Comparison of ENCODE assay signal across 8 cellular contexts in the genomic region with DNA sequence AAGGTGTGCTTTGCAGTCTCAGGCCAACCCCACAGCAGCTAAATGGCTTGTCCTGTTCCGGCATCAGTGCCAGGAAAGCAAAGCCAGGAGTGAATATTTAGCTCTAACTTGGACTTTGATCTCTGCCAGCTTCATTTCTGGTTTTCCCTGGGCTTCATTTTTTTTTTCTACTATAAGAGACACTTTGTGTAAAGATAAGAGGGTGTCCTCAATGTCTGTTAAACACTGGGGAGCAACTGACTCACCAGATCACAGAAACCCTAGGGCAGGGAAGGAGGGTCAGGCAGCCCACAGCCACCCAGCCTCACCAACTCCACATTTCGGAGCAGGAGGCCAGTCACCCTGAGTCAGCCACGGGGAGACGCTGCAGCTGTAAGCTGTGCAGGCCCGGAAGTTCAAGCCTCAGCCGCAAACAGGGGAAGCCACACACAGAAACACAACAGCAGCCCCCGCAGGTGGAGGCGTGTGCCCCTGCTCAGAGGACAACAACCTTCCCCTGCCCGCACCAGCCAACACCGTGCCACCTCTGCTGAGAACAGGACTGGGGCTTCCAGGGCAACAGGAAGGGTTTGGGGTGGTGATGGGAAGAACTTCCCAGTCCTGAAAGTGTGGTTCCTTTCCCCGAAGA. TPM values are rescaled to one million over a fixed set of nuclear protein-coding genes. Genes with fewer than 3 reads are reported as not detected.
DNase-seq lines count a peak whose midpoint lies in the region; ATAC-seq, FAIRE-seq and TF ChIP-seq lines count a peak whose summit lies in the region.

No MANE protein-coding gene starts in this region.

- peak overlapping the region; percentile 99 for H2AK5ac ChIP-seq in IMR-90 (ENCODE audit: low read depth, low read length)

- ATAC-seq in GM19463 (IDR thresholded peaks at IDR 0.05; ENCODE audit: unreplicated experiment) (peak; percentile 77), IMR-90 (ENCODE audit: low read depth) (peak; percentile 30), HepG2 (peak; percentile 74), GM18519 (IDR thresholded peaks at IDR 0.05; ENCODE audit: low FRiP score, unreplicated experiment) (no peak)

- no peaks in the 10 kb centered on the region for H3K9me3 ChIP-seq in CD8-positive, alpha-beta memory T cell (ENCODE audit: low read length)
- H3K9me3 ChIP-seq in IMR-90 (ENCODE audit: control insufficient read depth, insufficient read depth, low read length) (no peaks in the 10 kb centered on the region), HepG2 (ENCODE audit: low read length) (no peaks in the 10 kb centered on the region)

- in situ Hi-C loops in IMR-90 (cut with MboI; ENCODE audit: low sequenced_read_pairs) (loop anchor here (5.0 to 10.0 kb wide), 2 partner anchors 37 to 209 kb away; no protein-coding TSS in a partner anchor), HepG2 (cut with HindIII; ENCODE audit: extremely low pct_ligation_motif_present, low pct_unique_long_range_greater_than_20kb) (loop anchor here (5.0 kb wide), 1 partner anchor 37 kb away; no protein-coding TSS in a partner anchor)

- H2BK15ac ChIP-seq in IMR-90 (ENCODE audit: low read depth, low read length): peak overlapping the region; percentile 70; the same call in 2 of the 3 replicates

- H2AK9ac ChIP-seq in IMR-90 (replicated peaks; ENCODE audit: low read depth, low read length, poor library complexity): peak overlapping the region; percentile 99

- peaks cover 80% of the 10 kb centered on the region for H3K4me1 ChIP-seq in CD8-positive, alpha-beta memory T cell (ENCODE audit: insufficient read depth, low read length)
- H3K4me1 ChIP-seq in IMR-90 (ENCODE audit: control insufficient read depth, insufficient read depth, low read length) (peaks cover 64% of the 10 kb centered on the region), HepG2 (ENCODE audit: insufficient read depth, low read length) (peaks cover 62% of the 10 kb centered on the region)

- H3K4me3 Mint-ChIP-seq in CD8-positive, alpha-beta memory T cell: no peak overlapping the region
- H3K4me3 Mint-ChIP-seq in chondrocyte (ENCODE audit: unreplicated experiment): no peak overlapping the region

- peaks cover 54% of the 10 kb centered on the region for H3K79me2 ChIP-seq in HepG2 (ENCODE audit: insufficient read depth, low read length)

- peak overlapping the region; percentile 95 for H3K23ac ChIP-seq in IMR-90 (ENCODE audit: low read depth, low read length)

- intact Hi-C loops in IMR-90 (cut with micrococcal nuclease): loop anchor here (1.0 to 2.0 kb wide), 4 partner anchors 37 to 197 kb away; partner anchors contain the start of gene LTBR
- intact Hi-C loops in HepG2 (cut with micrococcal nuclease; ENCODE audit: unreplicated experiment): loop anchor here (1.0 to 10.0 kb wide), 4 partner anchors 9 to 129 kb away; no protein-coding TSS in a partner anchor

- peaks cover 11 to 49% (median 45%) of the 10 kb centered on the region in 3 donors for H3K4me1 Mint-ChIP-seq in CD8-positive, alpha-beta memory T cell
- peaks cover 4% of the 10 kb centered on the region for H3K4me1 Mint-ChIP-seq in chondrocyte (ENCODE audit: low read depth)

- peak overlapping the region; percentile 46 for H2AFZ ChIP-seq in IMR-90 (replicated peaks; ENCODE audit: low read length, poor library complexity)
- no peak overlapping the region for H2AFZ ChIP-seq in HepG2 (ENCODE audit: low read length)

- peak overlapping the region; percentile 95 for H2BK5ac ChIP-seq in IMR-90 (ENCODE audit: low read depth, low read length, poor library complexity, severe bottlenecking)

- no peaks in the 10 kb centered on the region for H3K27me3 ChIP-seq in CD8-positive, alpha-beta memory T cell (ENCODE audit: insufficient read depth, low read length, poor library complexity, severe bottlenecking)
- H3K27me3 ChIP-seq in IMR-90 (ENCODE audit: control insufficient read depth, insufficient read depth, low read length): no peaks in the 10 kb centered on the region
- no peaks in the 10 kb centered on the region; a peak in 1 of 5 replicates for H3K27me3 ChIP-seq in HepG2 (ENCODE audit: control insufficient read depth in 1 of 2, insufficient read depth in 2 of 2, low read length in 2 of 2)

- H3K9me3 Mint-ChIP-seq in CD8-positive, alpha-beta memory T cell: no peaks in the 10 kb centered on the region
- H3K9me3 Mint-ChIP-seq in chondrocyte (ENCODE audit: low read depth): no peaks in the 10 kb centered on the region

- H4K5ac ChIP-seq in IMR-90 (ENCODE audit: low read depth, low read length): peak overlapping the region; percentile 74

- peak; percentile 67 for TF ChIP-seq RAD21 in IMR-90 (IDR thresholded peaks at IDR 0.05; ENCODE audit: low read length)
- peak; percentile 84 for TF ChIP-seq RAD21 in HepG2 (CRISPR knock-in tag; IDR thresholded peaks at IDR 0.05)

- peak overlapping the region; percentile 98 for H3K14ac ChIP-seq in IMR-90 (replicated peaks; ENCODE audit: low read depth, low read length)

- H3K9me1 ChIP-seq in IMR-90 (ENCODE audit: insufficient read depth, low read length): peaks cover 39% of the 10 kb centered on the region

- TF ChIP-seq POLR2A in IMR-90 (IDR thresholded peaks at IDR 0.05; ENCODE audit: low read depth, low read length) (peak; percentile 64), HepG2 (IDR thresholded peaks at IDR 0.05; ENCODE audit: insufficient read depth in 1 of 2, low read depth in 2 of 2, low read length in 2 of 2) (no peak; a peak in 2 of 4 replicates)

- TF ChIP-seq EP300 in HepG2 (IDR thresholded peaks at IDR 0.05; ENCODE audit: low read depth in 2 of 2, low read length in 2 of 2) (peak in 1 of 2 experiments; percentile 5; a peak in 1 of 4 replicates), HepG2 (CRISPR knock-in tag; IDR thresholded peaks at IDR 0.05; ENCODE audit: borderline replicate concordance) (peak; percentile 22; the same call in 1 of the 2 replicates)

- peaks cover 0 to 4% of the 10 kb centered on the region in 2 donors for H3K27me3 Mint-ChIP-seq in CD8-positive, alpha-beta memory T cell
- H3K27me3 Mint-ChIP-seq in chondrocyte (ENCODE audit: low read depth): no peaks in the 10 kb centered on the region

- CTCF ChIA-PET in CD8-positive, alpha-beta memory T cell (lab: Charles Lee): interaction anchor here (0.6 to 6.6 kb wide), 32 partner anchors 8 to 535 kb away, joined by 3 to 106 read pairs (median 4); partner anchors contain the start of genes CD27, MRPL51, TAPBPL and VAMP1
- CTCF ChIA-PET in IMR-90 (lab: Yijun Ruan, JAX) (interaction anchor here (0.6 to 1.2 kb wide), 7 partner anchors 29 to 149 kb away, joined by 3 to 5 read pairs (median 3); partner anchors contain the start of genes LTBR and SCNN1A), HepG2 (lab: Yijun Ruan, JAX; ENCODE audit: low intra/inter-chr PET ratio, low total read pairs) (interaction anchor here (0.7 to 1.6 kb wide), 3 partner anchors 28 to 36 kb away, joined by 3 to 4 read pairs (median 3); no protein-coding TSS in a partner anchor)

- peak overlapping the region; percentile 80 for H3K27ac ChIP-seq in CD8-positive, alpha-beta memory T cell (ENCODE audit: low read depth, low read length)
- peak overlapping the region; percentile 94 for H3K27ac ChIP-seq in IMR-90 (ENCODE audit: insufficient read depth, low read length)
- H3K27ac ChIP-seq in HepG2 (ENCODE audit: extremely low read length, insufficient read depth, low read length): peak overlapping the region; percentile 97

- POLR2A ChIA-PET in CD8-positive, alpha-beta memory T cell (lab: Charles Lee): interaction anchor here (0.5 to 4.3 kb wide), 13 partner anchors 10 to 200 kb away, joined by 3 to 34 read pairs (median 6); partner anchors contain the start of genes GAPDH, MRPL51 and VAMP1
- POLR2A ChIA-PET in IMR-90 (lab: Charles Lee; ENCODE audit: unreplicated experiment): interaction anchor here (0.6 to 1.6 kb wide), 10 partner anchors 10 to 199 kb away, joined by 3 to 14 read pairs (median 4); partner anchors contain the start of genes GAPDH and VAMP1
- POLR2A ChIA-PET in HepG2 (lab: Yijun Ruan, JAX): interaction anchor here (0.7 to 11.0 kb wide), 39 partner anchors 9 to 593 kb away, joined by 3 to 278 read pairs (median 9); partner anchors contain the start of genes COPS7A, GAPDH, LTBR and MRPL51

- H4K20me1 ChIP-seq in IMR-90 (ENCODE audit: insufficient read depth, low read length) (peaks cover 91% of the 10 kb centered on the region), HepG2 (ENCODE audit: insufficient read depth, low read length) (no peaks in the 10 kb centered on the region; the same call in 1 of the 2 replicates)

- peak overlapping the region; percentile 93 for H2BK20ac ChIP-seq in IMR-90 (ENCODE audit: low read depth, low read length)

- no CpG with 5 or more reads among the region's 11 CpGs for WGBS in IMR-90 (ENCODE audit: extremely low coverage in 2 of 2, insufficient read length in 1 of 2), 2 experiments
- WGBS in HepG2 (ENCODE audit: low lambda C conversion rate): 5% methylated on average over 6 of the region's 11 CpGs

- H3K4ac ChIP-seq in IMR-90 (ENCODE audit: low read depth, low read length): peak overlapping the region; percentile 99

- H3K56ac ChIP-seq in IMR-90 (ENCODE audit: extremely low read depth, insufficient read depth, low read length): peak overlapping the region; percentile 96

- H3K36me3 Mint-ChIP-seq in CD8-positive, alpha-beta memory T cell: peaks cover 8 to 47% (median 20%) of the 10 kb centered on the region in 3 donors
- peaks cover 22% of the 10 kb centered on the region for H3K36me3 Mint-ChIP-seq in chondrocyte (ENCODE audit: low read depth)

- H3K9ac ChIP-seq in IMR-90 (ENCODE audit: low read depth, low read length) (peak overlapping the region; percentile 71), HepG2 (ENCODE audit: insufficient read depth, low read depth, low read length) (peak overlapping the region; percentile 95)

- peak; percentile 77 to 92 (median 86) for DNase-seq in CD8-positive, alpha-beta memory T cell
- DNase-seq in IMR-90 (peak; percentile 88), chondrocyte (ENCODE audit: low spot score) (peak; percentile 92), HepG2 (ENCODE audit: low spot score) (peak; percentile 90)
- DNase-seq in activated CD4-positive, CD25-positive, alpha-beta regulatory T cell (lab: John Stamatoyannopoulos, UW): peak; percentile 57 to 66 (median 65)
- peak; percentile 76 to 89 (median 78) for DNase-seq in stimulated activated CD4-positive, alpha-beta T cell treated with anti-CD3 and anti-CD28 coated beads, TNF-alpha, amount 100 ng/mL, for 24 hours (ENCODE audit: low read depth in 3 of 3)

- peak; percentile 72 for FAIRE-seq in HepG2 (lab: Jason Lieb, UNC)

- peaks cover 16 to 84% of the 10 kb centered on the region in 2 experiments for H3K79me1 ChIP-seq in IMR-90 (ENCODE audit: low read depth in 1 of 2, low read length in 2 of 2)

- peak overlapping the region; percentile 70 for H3K4me2 ChIP-seq in IMR-90 (ENCODE audit: low read depth, low read length)
- H3K4me2 ChIP-seq in HepG2 (ENCODE audit: low read depth, low read length): peak overlapping the region; percentile 96

- peak overlapping the region; percentile 91 for H3K4me3 ChIP-seq in CD8-positive, alpha-beta memory T cell (ENCODE audit: low read length)
- H3K4me3 ChIP-seq in IMR-90 (ENCODE audit: insufficient read depth, low read depth, low read length): peak overlapping the region; percentile 15
- peak overlapping the region; percentile 29 to 99 (median 41); a peak in 5 of 6 replicates for H3K4me3 ChIP-seq in HepG2 (replicated peaks in 1 of 3; ENCODE audit: insufficient read depth in 1 of 3, low read depth in 2 of 3, low read length in 3 of 3)

- peak overlapping the region; percentile 80 for H3K18ac ChIP-seq in IMR-90 (ENCODE audit: low read depth, low read length)

- H2BK120ac ChIP-seq in IMR-90 (ENCODE audit: low read depth, low read length): peak overlapping the region; percentile 98

- dilution Hi-C loops in IMR-90 (cut with HindIII; ENCODE audit: low sequenced_read_pairs, unreplicated experiment): no loop called here

- peak overlapping the region; percentile 61 to 94 for H4K8ac ChIP-seq in IMR-90 (ENCODE audit: low read depth in 2 of 2, low read length in 2 of 2)

- peak; percentile 69 for TF ChIP-seq CTCF in IMR-90 (conservative IDR thresholded peaks at IDR 0.05; ENCODE audit: low read depth, low read length)
- TF ChIP-seq CTCF in chondrocyte (IDR thresholded peaks at IDR 0.05): peak; percentile 77
- TF ChIP-seq CTCF in HepG2 (CRISPR knock-in tag; IDR thresholded peaks at IDR 0.05): peak; percentile 92

- H3K27ac Mint-ChIP-seq in CD8-positive, alpha-beta memory T cell: peak overlapping the region in 1 of 8 donors; percentile 79
- no peak overlapping the region for H3K27ac Mint-ChIP-seq in chondrocyte (ENCODE audit: unreplicated experiment)

- peaks cover 40% of the 10 kb centered on the region for H3K36me3 ChIP-seq in CD8-positive, alpha-beta memory T cell (ENCODE audit: insufficient read depth, low read length)
- peaks cover 50% of the 10 kb centered on the region for H3K36me3 ChIP-seq in IMR-90 (ENCODE audit: control insufficient read depth, insufficient read depth, low read length)
- peaks cover 19 to 36% of the 10 kb centered on the region in 2 experiments; a peak in 4 of 5 replicates for H3K36me3 ChIP-seq in HepG2 (replicated peaks in 1 of 2; ENCODE audit: control insufficient read depth in 1 of 2, insufficient read depth in 2 of 2, low read length in 2 of 2)

- H4K91ac ChIP-seq in IMR-90 (ENCODE audit: insufficient read depth, low read depth, low read length): peak overlapping the region; percentile 99

- no TSS peak for BruUV-seq in IMR-90 (replicated peaks; lab: Mats Ljungman, UMichigan)
- BruUV-seq in HepG2 (replicated peaks; lab: Mats Ljungman, UMichigan): no TSS peak

RNA-seq across cellular contexts. Expression of gene TNFRSF1A, which starts 6.3 kb away (rescaled TPM):
- 10 to 100 TPM; 62.1 to 62.9 TPM for total RNA-seq in CD8-positive, alpha-beta memory T cell
- 57.1 TPM for polyA plus RNA-seq in CD8-positive, alpha-beta memory T cell
- total RNA-seq in IMR-90 (2012; rRNA removed): 79.6 and 86.7 TPM in 2 replicates
- 136 and 138 TPM in 2 replicates for polyA plus RNA-seq in IMR-90 (2012; rRNA removed)
- polyA plus RNA-seq in IMR-90 (2012; cell fraction: cytosol; rRNA removed): 105 and 167 TPM in 2 replicates
- polyA plus RNA-seq in IMR-90 (2012; cell fraction: nucleus; rRNA removed; ENCODE audit: low replicate concordance): 102 and 107 TPM in 2 replicates
- 88.5 to 128 TPM (median 127 TPM) in 3 replicates for total RNA-seq in chondrocyte
- total RNA-seq in HepG2 (2016; rRNA removed; fragmentation: Illumina TruSeq; extraction: Trizol): 21.9 and 41.5 TPM in 2 replicates
- 16.3 and 18.0 TPM in 2 replicates for total RNA-seq in HepG2 (2016; cell fraction: cytosol; rRNA removed; fragmentation: Illumina TruSeq; extraction: Trizol; ENCODE audit: low read depth)
- total RNA-seq in HepG2 (2016; cell fraction: insoluble cytoplasmic fraction; rRNA removed; fragmentation: Illumina TruSeq; extraction: Trizol): 28.8 and 36.5 TPM in 2 replicates
- total RNA-seq in HepG2 (2016; cell fraction: membrane; rRNA removed; fragmentation: Illumina TruSeq; extraction: Trizol): 19.8 and 22.3 TPM in 2 replicates
- 36.8 and 40.7 TPM in 2 replicates for total RNA-seq in HepG2 (2016; cell fraction: nucleus; rRNA removed; fragmentation: Illumina TruSeq; extraction: Trizol)
- 41.4 and 61.2 TPM in 2 replicates for polyA plus RNA-seq in HepG2 (2011; rRNA removed)
- polyA plus RNA-seq in HepG2 (2011; cell fraction: cytosol; rRNA removed): 53.0 and 53.4 TPM in 2 replicates
- polyA plus RNA-seq in HepG2 (2011; cell fraction: nucleus; rRNA removed): 67.2 and 67.4 TPM in 2 replicates
- polyA plus RNA-seq in HepG2 (2012): 40.9 and 56.2 TPM in 2 replicates
- 5.2 and 6.8 TPM in 2 replicates for polyA plus RNA-seq in HepG2 (2016; cell fraction: cytosol; fragmentation: Illumina TruSeq; extraction: Trizol; ENCODE audit: low read depth)
- 31.8 and 38.4 TPM in 2 replicates for polyA plus RNA-seq in HepG2 (2016; cell fraction: insoluble cytoplasmic fraction; fragmentation: Illumina TruSeq; extraction: Trizol; ENCODE audit: low read depth)
- polyA plus RNA-seq in HepG2 (2016; cell fraction: membrane; fragmentation: Illumina TruSeq; extraction: Trizol; ENCODE audit: low read depth): 14.3 and 15.5 TPM in 2 replicates
- polyA plus RNA-seq in HepG2 (2016; cell fraction: nucleus; fragmentation: Illumina TruSeq; extraction: Trizol; ENCODE audit: insufficient read depth, low read depth): 75.7 and 99.5 TPM in 2 replicates
- polyA minus RNA-seq in HepG2 (2011; rRNA and poly(A)+ RNA removed; ENCODE audit: low replicate concordance): 88.8 and 131 TPM in 2 replicates
- 52.9 and 68.3 TPM in 2 replicates for polyA minus RNA-seq in HepG2 (2011; cell fraction: cytosol; rRNA and poly(A)+ RNA removed)
- 54.3 and 80.4 TPM in 2 replicates for polyA minus RNA-seq in HepG2 (2011; cell fraction: nucleus; rRNA and poly(A)+ RNA removed)

RNA-seq across cellular contexts. Expression of gene PLEKHG6, which starts 25.1 kb away (rescaled TPM):
- not detected for total RNA-seq in CD8-positive, alpha-beta memory T cell
- polyA plus RNA-seq in CD8-positive, alpha-beta memory T cell: 0.72 TPM
- under 0.01 TPM in 2 replicates for total RNA-seq in IMR-90 (2012; rRNA removed)
- polyA plus RNA-seq in IMR-90 (2012; rRNA removed): 0.10 TPM in 2 replicates
- polyA plus RNA-seq in IMR-90 (2012; cell fraction: cytosol; rRNA removed): 0.05 and 0.07 TPM in 2 replicates
- 0.05 and 0.15 TPM in 2 replicates for polyA plus RNA-seq in IMR-90 (2012; cell fraction: nucleus; rRNA removed; ENCODE audit: low replicate concordance)
- total RNA-seq in chondrocyte: 0.21 to 0.35 TPM in 2 of 3 replicates, not detected in the other
- 13.1 and 18.9 TPM in 2 replicates for total RNA-seq in HepG2 (2016; rRNA removed; fragmentation: Illumina TruSeq; extraction: Trizol)
- 11.1 and 14.7 TPM in 2 replicates for total RNA-seq in HepG2 (2016; cell fraction: cytosol; rRNA removed; fragmentation: Illumina TruSeq; extraction: Trizol; ENCODE audit: low read depth)
- 15.0 and 16.9 TPM in 2 replicates for total RNA-seq in HepG2 (2016; cell fraction: insoluble cytoplasmic fraction; rRNA removed; fragmentation: Illumina TruSeq; extraction: Trizol)
- 23.7 TPM in 2 replicates for total RNA-seq in HepG2 (2016; cell fraction: membrane; rRNA removed; fragmentation: Illumina TruSeq; extraction: Trizol)
- total RNA-seq in HepG2 (2016; cell fraction: nucleus; rRNA removed; fragmentation: Illumina TruSeq; extraction: Trizol): 15.6 and 19.7 TPM in 2 replicates
- polyA plus RNA-seq in HepG2 (2011; rRNA removed): 17.0 and 26.8 TPM in 2 replicates
- polyA plus RNA-seq in HepG2 (2011; cell fraction: cytosol; rRNA removed): 12.8 and 29.8 TPM in 2 replicates
- 20.1 and 50.9 TPM in 2 replicates for polyA plus RNA-seq in HepG2 (2011; cell fraction: nucleus; rRNA removed)
- polyA plus RNA-seq in HepG2 (2012): 16.4 and 22.2 TPM in 2 replicates
- 16.0 and 16.1 TPM in 2 replicates for polyA plus RNA-seq in HepG2 (2016; cell fraction: cytosol; fragmentation: Illumina TruSeq; extraction: Trizol; ENCODE audit: low read depth)
- 15.2 and 21.6 TPM in 2 replicates for polyA plus RNA-seq in HepG2 (2016; cell fraction: insoluble cytoplasmic fraction; fragmentation: Illumina TruSeq; extraction: Trizol; ENCODE audit: low read depth)
- 20.3 and 26.3 TPM in 2 replicates for polyA plus RNA-seq in HepG2 (2016; cell fraction: membrane; fragmentation: Illumina TruSeq; extraction: Trizol; ENCODE audit: low read depth)
- polyA plus RNA-seq in HepG2 (2016; cell fraction: nucleus; fragmentation: Illumina TruSeq; extraction: Trizol; ENCODE audit: insufficient read depth, low read depth): 28.0 and 30.9 TPM in 2 replicates
- 0.70 and 23.3 TPM in 2 replicates for polyA minus RNA-seq in HepG2 (2011; rRNA and poly(A)+ RNA removed; ENCODE audit: low replicate concordance)
- polyA minus RNA-seq in HepG2 (2011; cell fraction: cytosol; rRNA and poly(A)+ RNA removed): 8.8 and 12.8 TPM in 2 replicates
- 13.3 and 16.5 TPM in 2 replicates for polyA minus RNA-seq in HepG2 (2011; cell fraction: nucleus; rRNA and poly(A)+ RNA removed)

RNA-seq across cellular contexts. Expression of gene SCNN1A, which starts 39.8 kb away (rescaled TPM):
- total RNA-seq in CD8-positive, alpha-beta memory T cell: under 1 TPM; 0.77 to 0.93 TPM
- 0.49 TPM for polyA plus RNA-seq in CD8-positive, alpha-beta memory T cell
- total RNA-seq in IMR-90 (2012; rRNA removed) (not detected in 2 replicates), chondrocyte (0.87 to 2.6 TPM (median 1.9 TPM) in 3 replicates), HepG2 (2016; rRNA removed; fragmentation: Illumina TruSeq; extraction: Trizol) (0.63 and 1.5 TPM in 2 replicates)
- polyA plus RNA-seq in IMR-90 (2012; rRNA removed) (0.24 and 0.41 TPM in 2 replicates), HepG2 (2011; rRNA removed) (14.6 and 32.8 TPM in 2 replicates)
- polyA plus RNA-seq in IMR-90 (2012; cell fraction: cytosol; rRNA removed): 0.13 and 0.16 TPM in 2 replicates
- polyA plus RNA-seq in IMR-90 (2012; cell fraction: nucleus; rRNA removed; ENCODE audit: low replicate concordance): 0.32 and 1.2 TPM in 2 replicates
- 0.71 and 1.2 TPM in 2 replicates for total RNA-seq in HepG2 (2016; cell fraction: cytosol; rRNA removed; fragmentation: Illumina TruSeq; extraction: Trizol; ENCODE audit: low read depth)
- 0.71 and 1.6 TPM in 2 replicates for total RNA-seq in HepG2 (2016; cell fraction: insoluble cytoplasmic fraction; rRNA removed; fragmentation: Illumina TruSeq; extraction: Trizol)
- 0.72 and 0.87 TPM in 2 replicates for total RNA-seq in HepG2 (2016; cell fraction: membrane; rRNA removed; fragmentation: Illumina TruSeq; extraction: Trizol)
- 1.8 and 5.0 TPM in 2 replicates for total RNA-seq in HepG2 (2016; cell fraction: nucleus; rRNA removed; fragmentation: Illumina TruSeq; extraction: Trizol)
- polyA plus RNA-seq in HepG2 (2011; cell fraction: cytosol; rRNA removed): 6.1 and 12.5 TPM in 2 replicates
- polyA plus RNA-seq in HepG2 (2011; cell fraction: nucleus; rRNA removed): 24.9 and 39.4 TPM in 2 replicates
- 17.5 and 19.3 TPM in 2 replicates for polyA plus RNA-seq in HepG2 (2012)
- 0.22 and 0.41 TPM in 2 replicates for polyA plus RNA-seq in HepG2 (2016; cell fraction: cytosol; fragmentation: Illumina TruSeq; extraction: Trizol; ENCODE audit: low read depth)
- polyA plus RNA-seq in HepG2 (2016; cell fraction: insoluble cytoplasmic fraction; fragmentation: Illumina TruSeq; extraction: Trizol; ENCODE audit: low read depth): 1.0 and 1.6 TPM in 2 replicates
- polyA plus RNA-seq in HepG2 (2016; cell fraction: membrane; fragmentation: Illumina TruSeq; extraction: Trizol; ENCODE audit: low read depth): 0.66 and 1.1 TPM in 2 replicates
- polyA plus RNA-seq in HepG2 (2016; cell fraction: nucleus; fragmentation: Illumina TruSeq; extraction: Trizol; ENCODE audit: insufficient read depth, low read depth): 4.0 and 5.1 TPM in 2 replicates
- 9.5 and 30.0 TPM in 2 replicates for polyA minus RNA-seq in HepG2 (2011; rRNA and poly(A)+ RNA removed; ENCODE audit: low replicate concordance)
- polyA minus RNA-seq in HepG2 (2011; cell fraction: cytosol; rRNA and poly(A)+ RNA removed): 5.9 and 14.3 TPM in 2 replicates
- 10.9 and 24.2 TPM in 2 replicates for polyA minus RNA-seq in HepG2 (2011; cell fraction: nucleus; rRNA and poly(A)+ RNA removed)

RNA-seq across cellular contexts. Expression of gene LTBR, which starts 48.4 kb away (rescaled TPM):
- 1 to 10 TPM in 1 of 2 experiments, under 1 TPM in 1; 0.51 to 1.4 TPM for total RNA-seq in CD8-positive, alpha-beta memory T cell
- polyA plus RNA-seq in CD8-positive, alpha-beta memory T cell: not detected
- total RNA-seq in IMR-90 (2012; rRNA removed): 19.7 and 24.7 TPM in 2 replicates
- polyA plus RNA-seq in IMR-90 (2012; rRNA removed): 62.5 and 66.0 TPM in 2 replicates
- 71.8 and 82.3 TPM in 2 replicates for polyA plus RNA-seq in IMR-90 (2012; cell fraction: cytosol; rRNA removed)
- polyA plus RNA-seq in IMR-90 (2012; cell fraction: nucleus; rRNA removed; ENCODE audit: low replicate concordance): 71.5 and 142 TPM in 2 replicates
- total RNA-seq in chondrocyte: 11.8 to 46.5 TPM (median 41.1 TPM) in 3 replicates
- total RNA-seq in HepG2 (2016; rRNA removed; fragmentation: Illumina TruSeq; extraction: Trizol): 12.1 and 34.8 TPM in 2 replicates
- 24.4 and 24.5 TPM in 2 replicates for total RNA-seq in HepG2 (2016; cell fraction: cytosol; rRNA removed; fragmentation: Illumina TruSeq; extraction: Trizol; ENCODE audit: low read depth)
- 11.6 and 40.0 TPM in 2 replicates for total RNA-seq in HepG2 (2016; cell fraction: insoluble cytoplasmic fraction; rRNA removed; fragmentation: Illumina TruSeq; extraction: Trizol)
- 34.7 and 35.3 TPM in 2 replicates for total RNA-seq in HepG2 (2016; cell fraction: membrane; rRNA removed; fragmentation: Illumina TruSeq; extraction: Trizol)
- 39.7 and 43.6 TPM in 2 replicates for total RNA-seq in HepG2 (2016; cell fraction: nucleus; rRNA removed; fragmentation: Illumina TruSeq; extraction: Trizol)
- 31.4 and 39.0 TPM in 2 replicates for polyA plus RNA-seq in HepG2 (2011; rRNA removed)
- 23.7 and 29.3 TPM in 2 replicates for polyA plus RNA-seq in HepG2 (2011; cell fraction: cytosol; rRNA removed)
- 82.9 and 92.1 TPM in 2 replicates for polyA plus RNA-seq in HepG2 (2011; cell fraction: nucleus; rRNA removed)
- polyA plus RNA-seq in HepG2 (2012): 25.8 and 37.8 TPM in 2 replicates
- polyA plus RNA-seq in HepG2 (2016; cell fraction: cytosol; fragmentation: Illumina TruSeq; extraction: Trizol; ENCODE audit: low read depth): 19.3 and 21.0 TPM in 2 replicates
- polyA plus RNA-seq in HepG2 (2016; cell fraction: insoluble cytoplasmic fraction; fragmentation: Illumina TruSeq; extraction: Trizol; ENCODE audit: low read depth): 16.0 and 16.4 TPM in 2 replicates
- 27.4 and 28.3 TPM in 2 replicates for polyA plus RNA-seq in HepG2 (2016; cell fraction: membrane; fragmentation: Illumina TruSeq; extraction: Trizol; ENCODE audit: low read depth)
- polyA plus RNA-seq in HepG2 (2016; cell fraction: nucleus; fragmentation: Illumina TruSeq; extraction: Trizol; ENCODE audit: insufficient read depth, low read depth): 117 and 123 TPM in 2 replicates
- 16.2 and 29.7 TPM in 2 replicates for polyA minus RNA-seq in HepG2 (2011; rRNA and poly(A)+ RNA removed; ENCODE audit: low replicate concordance)
- polyA minus RNA-seq in HepG2 (2011; cell fraction: cytosol; rRNA and poly(A)+ RNA removed): 11.5 and 14.0 TPM in 2 replicates
- polyA minus RNA-seq in HepG2 (2011; cell fraction: nucleus; rRNA and poly(A)+ RNA removed): 22.4 and 34.2 TPM in 2 replicates

Comparison
In these comparisons a context has a peak if more than half of its experiments do, and no peak if none do; other contexts are left out.
1. H3K4me3 ChIP-seq: peak in every context shown above with its lines; median percentile 91 in CD8-positive, alpha-beta memory T cell; 41 in HepG2; 15 in IMR-90.